In genomic region chr11:65722261-65722660, GRCh38 we compare ENCODE assay signal across 16 cellular contexts. TPM values are rescaled to one million over a fixed set of nuclear protein-coding genes. Genes with fewer than 3 reads are reported as not detected.
A peak's percentile ranks its signal among the peaks of the same experiment; 100 is the strongest.
DNase-seq lines count a peak whose midpoint lies in the region; ATAC-seq and TF ChIP-seq lines count a peak whose summit lies in the region.
"Had no signal": no experiment of that assay in that cellular context is flagged by ENCODE, and none has a peak within 500 bp of the region (broad histone marks: within the 10 kb centered on the region; RNA-seq: fewer than 3 reads in every experiment).

No MANE protein-coding gene starts in this region.

- CTCF ChIA-PET in activated CD4-positive, alpha-beta memory T cell treated with anti-CD3 and anti-CD28 coated beads, Interleukin-2, amount 10 ng/mL, durations not matched to agents 7 days and 5 days (lab: Charles Lee) = interaction anchor here (4.1 to 5.4 kb wide), 2 partner anchors 11 to 58 kb away, joined by 24 to 44 read pairs; partner anchors contain the start of genes AP5B1 and KAT5
- CTCF ChIA-PET in activated CD4-positive, alpha-beta memory T cell treated with anti-CD3 and anti-CD28 coated beads for 36 hours (lab: Charles Lee) = interaction anchor here (0.9 to 3.4 kb wide), 5 partner anchors 11 to 162 kb away, joined by 3 to 12 read pairs (median 3); partner anchors contain the start of genes AP5B1 and KAT5
- CTCF ChIA-PET in CD4-positive, alpha-beta T cell (lab: Charles Lee) = interaction anchor here (1.3 to 1.5 kb wide), 2 partner anchors 11 to 16 kb away, joined by 3 to 8 read pairs; partner anchors contain the start of gene KAT5
- CTCF ChIA-PET in naive thymus-derived CD4-positive, alpha-beta T cell (lab: Charles Lee) = interaction anchor here (1.1 to 3.0 kb wide), 2 partner anchors 11 to 96 kb away, joined by 3 to 14 read pairs; partner anchors contain the start of gene KAT5

- H3K4ac ChIP-seq in mesenchymal stem cell (ENCODE audit: low read depth in 1 of 2, low read length in 2 of 2) = no peak overlapping the region

- H2AFZ ChIP-seq in mesenchymal stem cell (ENCODE audit: low read depth, low read length) = no peak overlapping the region

- H3K36me3 ChIP-seq in naive thymus-derived CD4-positive, alpha-beta T cell (ENCODE audit: control insufficient read depth in 2 of 3, insufficient read depth in 3 of 3, low read length in 3 of 3) = peaks cover 0 to 29% (median 0%) of the 10 kb centered on the region in 3 experiments
- peaks cover 24 to 26% of the 10 kb centered on the region in 2 experiments for H3K36me3 ChIP-seq in mesenchymal stem cell (ENCODE audit: control insufficient read depth in 1 of 2, insufficient read depth in 2 of 2, low read depth in 1 of 2, low read length in 2 of 2)

- H3K4me1 Mint-ChIP-seq in activated CD4-positive, alpha-beta memory T cell treated with anti-CD3 and anti-CD28 coated beads, Interleukin-2, amount 10 ng/mL, durations not matched to agents 7 days and 5 days = peaks cover 34% of the 10 kb centered on the region
- H3K4me1 Mint-ChIP-seq in activated CD4-positive, alpha-beta memory T cell treated with anti-CD3 and anti-CD28 coated beads for 36 hours (ENCODE audit: low read depth) = peaks cover 21% of the 10 kb centered on the region
- peaks cover 27% of the 10 kb centered on the region for H3K4me1 Mint-ChIP-seq in CD4-positive, alpha-beta T cell (ENCODE audit: low read depth)
- H3K4me1 Mint-ChIP-seq in T-helper 17 cell = peaks cover 21% of the 10 kb centered on the region
- peaks cover 14 to 35% (median 28%) of the 10 kb centered on the region in 7 donors for H3K4me1 Mint-ChIP-seq in naive thymus-derived CD4-positive, alpha-beta T cell

- H3K23ac ChIP-seq in mesenchymal stem cell (ENCODE audit: low read length in 2 of 2) = no peak overlapping the region

- H3K9me3 Mint-ChIP-seq in activated CD4-positive, alpha-beta memory T cell treated with anti-CD3 and anti-CD28 coated beads, Interleukin-2, amount 10 ng/mL, durations not matched to agents 7 days and 5 days = no peaks in the 10 kb centered on the region
- H3K9me3 Mint-ChIP-seq in activated CD4-positive, alpha-beta memory T cell treated with anti-CD3 and anti-CD28 coated beads for 36 hours = no peaks in the 10 kb centered on the region
- H3K9me3 Mint-ChIP-seq in CD4-positive, alpha-beta T cell = no peaks in the 10 kb centered on the region
- no peaks in the 10 kb centered on the region for H3K9me3 Mint-ChIP-seq in naive thymus-derived CD4-positive, alpha-beta T cell

- no peak overlapping the region for H3K9ac ChIP-seq in mesenchymal stem cell (ENCODE audit: low read length)

- H2BK15ac ChIP-seq in mesenchymal stem cell (ENCODE audit: low read depth, poor library complexity, severe bottlenecking) = no peak overlapping the region

- H4K8ac ChIP-seq in mesenchymal stem cell (ENCODE audit: low read length) = no peak overlapping the region

- intact Hi-C loops in activated CD4-positive, alpha-beta memory T cell treated with anti-CD3 and anti-CD28 coated beads for 36 hours (cut with micrococcal nuclease) = no loop called here
- intact Hi-C loops in CD4-positive, alpha-beta T cell (cut with DNase I, micrococcal nuclease) = no loop called here
- intact Hi-C loops in naive thymus-derived CD4-positive, alpha-beta T cell (cut with micrococcal nuclease) = no loop called here

- no peak overlapping the region for H4K91ac ChIP-seq in mesenchymal stem cell (ENCODE audit: low read length)

- peaks cover 4% of the 10 kb centered on the region for H3K27me3 Mint-ChIP-seq in activated CD4-positive, alpha-beta memory T cell treated with anti-CD3 and anti-CD28 coated beads, Interleukin-2, amount 10 ng/mL, durations not matched to agents 7 days and 5 days
- H3K27me3 Mint-ChIP-seq in activated CD4-positive, alpha-beta memory T cell treated with anti-CD3 and anti-CD28 coated beads for 36 hours = no peaks in the 10 kb centered on the region
- H3K27me3 Mint-ChIP-seq in CD4-positive, alpha-beta T cell = no peaks in the 10 kb centered on the region
- peaks cover 8% of the 10 kb centered on the region for H3K27me3 Mint-ChIP-seq in T-helper 17 cell
- H3K27me3 Mint-ChIP-seq in naive thymus-derived CD4-positive, alpha-beta T cell = peaks cover 0 to 5% (median 0%) of the 10 kb centered on the region in 5 donors

- H2AK5ac ChIP-seq in mesenchymal stem cell (ENCODE audit: low read length, severe bottlenecking) = no peak overlapping the region

- no peak overlapping the region for H3K27ac Mint-ChIP-seq in activated CD4-positive, alpha-beta memory T cell treated with anti-CD3 and anti-CD28 coated beads, Interleukin-2, amount 10 ng/mL, durations not matched to agents 7 days and 5 days
- H3K27ac Mint-ChIP-seq in activated CD4-positive, alpha-beta memory T cell treated with anti-CD3 and anti-CD28 coated beads for 36 hours = no peak overlapping the region
- no peak overlapping the region for H3K27ac Mint-ChIP-seq in CD4-positive, alpha-beta T cell
- no peak overlapping the region for H3K27ac Mint-ChIP-seq in T-helper 17 cell
- peak overlapping the region in 2 of 9 donors; percentile 32 to 40 for H3K27ac Mint-ChIP-seq in naive thymus-derived CD4-positive, alpha-beta T cell

- no peak for ATAC-seq in CD4-positive, alpha-beta T cell (ENCODE audit: poor library complexity)
- ATAC-seq in T-helper 17 cell (no peak), HG02852 (IDR thresholded peaks at IDR 0.05; ENCODE audit: unreplicated experiment) (no peak)
- no peak for ATAC-seq in naive thymus-derived CD4-positive, alpha-beta T cell
- ATAC-seq: Panc1, Right ventricle myocardium inferior had no signal

- peaks cover 16% of the 10 kb centered on the region for H3K79me1 ChIP-seq in mesenchymal stem cell (replicated peaks; ENCODE audit: low read length, poor library complexity, severe bottlenecking)

- H3K9me3 ChIP-seq in CD4-positive, alpha-beta T cell (ENCODE audit: control insufficient read depth, low read length) = no peaks in the 10 kb centered on the region
- H3K9me3 ChIP-seq in T-helper 17 cell (ENCODE audit: control insufficient read depth, low read length, poor library complexity, severe bottlenecking) (no peaks in the 10 kb centered on the region), mesenchymal stem cell (ENCODE audit: control insufficient read depth, low read length) (no peaks in the 10 kb centered on the region)
- H3K9me3 ChIP-seq in naive thymus-derived CD4-positive, alpha-beta T cell (ENCODE audit: control insufficient read depth in 2 of 3, low read length in 3 of 3) = no peaks in the 10 kb centered on the region
- H3K9me3 ChIP-seq: HAP-1 had no signal

- H3K27me3 ChIP-seq in CD4-positive, alpha-beta T cell (ENCODE audit: control insufficient read depth, insufficient read depth, low read length) = no peaks in the 10 kb centered on the region
- H3K27me3 ChIP-seq in naive thymus-derived CD4-positive, alpha-beta T cell (ENCODE audit: control insufficient read depth in 2 of 2, insufficient read depth in 2 of 2, low read length in 2 of 2) = no peaks in the 10 kb centered on the region
- H3K27me3 ChIP-seq in mesenchymal stem cell (ENCODE audit: control insufficient read depth in 1 of 2, insufficient read depth in 1 of 2, low read length in 2 of 2) = no peaks in the 10 kb centered on the region

- H3K36me3 Mint-ChIP-seq in activated CD4-positive, alpha-beta memory T cell treated with anti-CD3 and anti-CD28 coated beads, Interleukin-2, amount 10 ng/mL, durations not matched to agents 7 days and 5 days (ENCODE audit: low read depth) = peaks cover 31% of the 10 kb centered on the region
- peaks cover 27% of the 10 kb centered on the region for H3K36me3 Mint-ChIP-seq in activated CD4-positive, alpha-beta memory T cell treated with anti-CD3 and anti-CD28 coated beads for 36 hours
- H3K36me3 Mint-ChIP-seq in CD4-positive, alpha-beta T cell (ENCODE audit: low read depth) = peaks cover 35% of the 10 kb centered on the region
- H3K36me3 Mint-ChIP-seq in T-helper 17 cell (ENCODE audit: low read depth) = peaks cover 2% of the 10 kb centered on the region
- peaks cover 0 to 14% (median 0%) of the 10 kb centered on the region in 5 donors for H3K36me3 Mint-ChIP-seq in naive thymus-derived CD4-positive, alpha-beta T cell

- no peak overlapping the region for H3K14ac ChIP-seq in mesenchymal stem cell (ENCODE audit: low read length in 2 of 2)

- H2BK12ac ChIP-seq in mesenchymal stem cell (ENCODE audit: low read length in 2 of 2) = no peak overlapping the region

- no peak overlapping the region for H3K4me2 ChIP-seq in mesenchymal stem cell (ENCODE audit: low read length, poor library complexity, severe bottlenecking)

- DNase-seq in activated CD4-positive, alpha-beta memory T cell treated with anti-CD3 and anti-CD28 coated beads, Interleukin-2, amount 10 ng/mL, durations not matched to agents 7 days and 5 days = no peak
- no peak for DNase-seq in activated CD4-positive, alpha-beta memory T cell treated with anti-CD3 and anti-CD28 coated beads for 36 hours
- no peak for DNase-seq in CD4-positive, alpha-beta T cell
- no peak for DNase-seq in T-helper 17 cell
- no peak for DNase-seq in naive thymus-derived CD4-positive, alpha-beta T cell
- no peak for DNase-seq in mesenchymal stem cell
- no peak for DNase-seq in coronary artery (ENCODE audit: low spot score)
- DNase-seq: C1 segment of cervical spinal cord, KBM-7, NCI-H1436, NCI-H2029 treated with DMSO at 0.1 percent for 48 hours, NCI-H2171 treated with DMSO at 0.1 percent for 48 hours had no signal

- no peak overlapping the region for H3K4me3 ChIP-seq in naive thymus-derived CD4-positive, alpha-beta T cell (ENCODE audit: low read length)
- H3K4me3 ChIP-seq in mesenchymal stem cell (ENCODE audit: insufficient read depth in 1 of 2, low read depth in 1 of 2, low read length in 2 of 2) = no peak overlapping the region
- H3K4me3 ChIP-seq in coronary artery = no peak overlapping the region
- H3K4me3 ChIP-seq: HAP-1 had no signal

- no peak overlapping the region for H2BK120ac ChIP-seq in mesenchymal stem cell (ENCODE audit: low read depth, low read length)

- no peak overlapping the region for H3K18ac ChIP-seq in mesenchymal stem cell (ENCODE audit: low read depth in 1 of 2, low read length in 2 of 2)

- POLR2A ChIA-PET in activated CD4-positive, alpha-beta memory T cell treated with anti-CD3 and anti-CD28 coated beads, Interleukin-2, amount 10 ng/mL, durations not matched to agents 7 days and 5 days (lab: Charles Lee) = interaction anchor here (3.7 kb wide), 1 partner anchor 10 kb away, joined by 33 read pairs; the partner anchor contains the start of gene KAT5
- POLR2A ChIA-PET in activated CD4-positive, alpha-beta memory T cell treated with anti-CD3 and anti-CD28 coated beads for 36 hours (lab: Charles Lee) = no interaction called here
- POLR2A ChIA-PET in CD4-positive, alpha-beta T cell (lab: Charles Lee) = interaction anchor here (4.9 kb wide), 1 partner anchor 11 kb away, joined by 54 read pairs; the partner anchor contains the start of gene KAT5
- POLR2A ChIA-PET in naive thymus-derived CD4-positive, alpha-beta T cell (lab: Charles Lee) = interaction anchor here (0.6 to 4.8 kb wide), 3 partner anchors 10 to 1289 kb away, joined by 3 to 42 read pairs (median 5); partner anchors contain the start of gene KAT5

- WGBS in mesenchymal stem cell = 81% methylated on average over 1 of the region's 1 CpG

- peak overlapping the region; percentile 10 for H3K4me3 Mint-ChIP-seq in activated CD4-positive, alpha-beta memory T cell treated with anti-CD3 and anti-CD28 coated beads, Interleukin-2, amount 10 ng/mL, durations not matched to agents 7 days and 5 days
- H3K4me3 Mint-ChIP-seq in activated CD4-positive, alpha-beta memory T cell treated with anti-CD3 and anti-CD28 coated beads for 36 hours = no peak overlapping the region
- H3K4me3 Mint-ChIP-seq in CD4-positive, alpha-beta T cell = peak overlapping the region; percentile 71
- H3K4me3 Mint-ChIP-seq in T-helper 17 cell = peak overlapping the region; percentile 31
- H3K4me3 Mint-ChIP-seq in naive thymus-derived CD4-positive, alpha-beta T cell = peak overlapping the region in 7 of 10 donors; percentile 12 to 92 (median 43)

- no peak overlapping the region for H3K27ac ChIP-seq in CD4-positive, alpha-beta T cell (ENCODE audit: low read depth, low read length)
- no peak overlapping the region for H3K27ac ChIP-seq in naive thymus-derived CD4-positive, alpha-beta T cell (ENCODE audit: low read depth, low read length)
- H3K27ac ChIP-seq in mesenchymal stem cell (ENCODE audit: low read length, poor library complexity, severe bottlenecking) = no peak overlapping the region
- H3K27ac ChIP-seq in coronary artery = no peak overlapping the region

- no peak overlapping the region for H2BK5ac ChIP-seq in mesenchymal stem cell (ENCODE audit: low read depth, low read length, poor library complexity, severe bottlenecking)

- no peak for TF ChIP-seq CTCF in CD4-positive, alpha-beta T cell (IDR thresholded peaks at IDR 0.05)
- no peak for TF ChIP-seq CTCF in coronary artery (IDR thresholded peaks at IDR 0.05)

- H3K4me1 ChIP-seq in naive thymus-derived CD4-positive, alpha-beta T cell (ENCODE audit: control insufficient read depth in 2 of 2, insufficient read depth in 2 of 2, low read length in 2 of 2) = peaks cover 14 to 16% of the 10 kb centered on the region in 2 donors
- peaks cover 14% of the 10 kb centered on the region for H3K4me1 ChIP-seq in mesenchymal stem cell (ENCODE audit: control insufficient read depth, insufficient read depth, low read depth, low read length)

RNA-seq across cellular contexts. Expression of gene RNASEH2C, which starts 1.7 kb away (rescaled TPM):
- 10 to 100 TPM; 80.3 to 81.9 TPM for total RNA-seq in activated CD4-positive, alpha-beta memory T cell treated with anti-CD3 and anti-CD28 coated beads, Interleukin-2, amount 10 ng/mL, durations not matched to agents 7 days and 5 days
- 100 to 1,000 TPM in 1 of 2 experiments, 10 to 100 TPM in 1; 98.4 to 105 TPM for total RNA-seq in activated CD4-positive, alpha-beta memory T cell treated with anti-CD3 and anti-CD28 coated beads for 36 hours
- total RNA-seq in CD4-positive, alpha-beta T cell = 10 to 100 TPM; 25.3 to 25.9 TPM
- total RNA-seq in T-helper 17 cell = 10 to 100 TPM; 30.8 to 34.3 TPM
- total RNA-seq in naive thymus-derived CD4-positive, alpha-beta T cell = 10 to 100 TPM; 41.8 to 94.0 (median 82.0) TPM
- polyA plus RNA-seq in naive thymus-derived CD4-positive, alpha-beta T cell = 10 to 100 TPM; 40.2 to 80.3 TPM
- polyA plus RNA-seq in mesenchymal stem cell (2013, experiment 1 of 2) = 37.1 TPM
- polyA plus RNA-seq in mesenchymal stem cell (2013, experiment 2 of 2) = 38.5 TPM

RNA-seq across cellular contexts. Expression of gene KAT5, which starts 10.2 kb away (rescaled TPM):
- total RNA-seq in activated CD4-positive, alpha-beta memory T cell treated with anti-CD3 and anti-CD28 coated beads, Interleukin-2, amount 10 ng/mL, durations not matched to agents 7 days and 5 days = 10 to 100 TPM; 62.6 to 63.0 TPM
- total RNA-seq in activated CD4-positive, alpha-beta memory T cell treated with anti-CD3 and anti-CD28 coated beads for 36 hours = 10 to 100 TPM; 55.9 to 61.6 TPM
- 10 to 100 TPM; 90.9 to 99.6 TPM for total RNA-seq in CD4-positive, alpha-beta T cell
- 100 to 1,000 TPM; 120 to 123 TPM for total RNA-seq in T-helper 17 cell
- total RNA-seq in naive thymus-derived CD4-positive, alpha-beta T cell = 100 to 1,000 TPM in 4 of 5 experiments, 10 to 100 TPM in 1; 68.6 to 133 (median 113) TPM
- polyA plus RNA-seq in naive thymus-derived CD4-positive, alpha-beta T cell = 10 to 100 TPM; 36.8 to 56.8 TPM
- polyA plus RNA-seq in mesenchymal stem cell (2013, experiment 1 of 2) = 26.3 TPM
- polyA plus RNA-seq in mesenchymal stem cell (2013, experiment 2 of 2) = 26.9 TPM

RNA-seq across cellular contexts. Expression of gene AP5B1, which starts 58.5 kb away (rescaled TPM):
- total RNA-seq in activated CD4-positive, alpha-beta memory T cell treated with anti-CD3 and anti-CD28 coated beads, Interleukin-2, amount 10 ng/mL, durations not matched to agents 7 days and 5 days = 10 to 100 TPM; 21.2 to 21.5 TPM
- total RNA-seq in activated CD4-positive, alpha-beta memory T cell treated with anti-CD3 and anti-CD28 coated beads for 36 hours = 10 to 100 TPM; 13.6 to 14.5 TPM
- 10 to 100 TPM; 12.7 to 12.8 TPM for total RNA-seq in CD4-positive, alpha-beta T cell
- total RNA-seq in T-helper 17 cell = 10 to 100 TPM; 12.5 to 17.4 TPM
- 10 to 100 TPM; 21.5 to 31.0 (median 23.5) TPM for total RNA-seq in naive thymus-derived CD4-positive, alpha-beta T cell
- polyA plus RNA-seq in naive thymus-derived CD4-positive, alpha-beta T cell = 10 to 100 TPM in 1 of 2 donors, 1 to 10 TPM in 1; 8.8 to 19.2 TPM
- 4.9 TPM for polyA plus RNA-seq in mesenchymal stem cell (2013, experiment 1 of 2)
- 5.2 TPM for polyA plus RNA-seq in mesenchymal stem cell (2013, experiment 2 of 2)

RNA-seq across cellular contexts. Expression of gene RELA, which starts 59.5 kb away (rescaled TPM):
- 100 to 1,000 TPM in 1 of 2 experiments, 10 to 100 TPM in 1; 91.2 to 102 TPM for total RNA-seq in activated CD4-positive, alpha-beta memory T cell treated with anti-CD3 and anti-CD28 coated beads, Interleukin-2, amount 10 ng/mL, durations not matched to agents 7 days and 5 days
- 10 to 100 TPM; 74.9 to 76.5 TPM for total RNA-seq in activated CD4-positive, alpha-beta memory T cell treated with anti-CD3 and anti-CD28 coated beads for 36 hours
- 100 to 1,000 TPM; 379 to 382 TPM for total RNA-seq in CD4-positive, alpha-beta T cell
- total RNA-seq in T-helper 17 cell = 100 to 1,000 TPM; 302 to 378 TPM
- 100 to 1,000 TPM; 106 to 303 (median 165) TPM for total RNA-seq in naive thymus-derived CD4-positive, alpha-beta T cell
- 10 to 100 TPM; 54.6 to 73.0 TPM for polyA plus RNA-seq in naive thymus-derived CD4-positive, alpha-beta T cell
- 76.9 TPM for polyA plus RNA-seq in mesenchymal stem cell (2013, experiment 1 of 2)
- 76.3 TPM for polyA plus RNA-seq in mesenchymal stem cell (2013, experiment 2 of 2)
